2 cellular contexts compared by ENCODE assay signal in genomic region chr19:19534556-19535265, GRCh38.
TF ChIP-seq lines count a peak whose summit lies in the region.

No MANE protein-coding gene starts in this region.

TF ChIP-seq in GM23338, 12 proteins besides CTCF, POLR2A, EP300 and RAD21:
- TF ChIP-seq CREB1 (CRISPR knock-in tag; IDR thresholded peaks at IDR 0.05; ENCODE audit: low read depth) (no peak), POLR2AphosphoS5 (IDR thresholded peaks at IDR 0.05; ENCODE audit: low read depth) (no peak)

TF ChIP-seq in K562, 482 proteins besides CTCF, POLR2A, EP300 and RAD21:
- no peak for TF ChIP-seq POLR2AphosphoS5 (IDR thresholded peaks at IDR 0.05; ENCODE audit: control insufficient read depth, insufficient read depth, low read depth, low read length)
- no peak for TF ChIP-seq GMEB1 (CRISPR knock-in tag; IDR thresholded peaks at IDR 0.05)
- no peak for TF ChIP-seq BRD9 (IDR thresholded peaks at IDR 0.05; ENCODE audit: low read depth, partially characterized antibody)
- peak; percentile 46; the same call in 1 of the 2 replicates for TF ChIP-seq POLR2G (IDR thresholded peaks at IDR 0.05; ENCODE audit: low read depth, low read length)
- TF ChIP-seq POLR2B (IDR thresholded peaks at IDR 0.05; ENCODE audit: low read depth, partially characterized antibody), result peak; percentile 6
TF ChIP-seq in K562: peak in this region for 2.
